Comparison of ENCODE assay signal across 1 cellular context in the genomic region with DNA sequence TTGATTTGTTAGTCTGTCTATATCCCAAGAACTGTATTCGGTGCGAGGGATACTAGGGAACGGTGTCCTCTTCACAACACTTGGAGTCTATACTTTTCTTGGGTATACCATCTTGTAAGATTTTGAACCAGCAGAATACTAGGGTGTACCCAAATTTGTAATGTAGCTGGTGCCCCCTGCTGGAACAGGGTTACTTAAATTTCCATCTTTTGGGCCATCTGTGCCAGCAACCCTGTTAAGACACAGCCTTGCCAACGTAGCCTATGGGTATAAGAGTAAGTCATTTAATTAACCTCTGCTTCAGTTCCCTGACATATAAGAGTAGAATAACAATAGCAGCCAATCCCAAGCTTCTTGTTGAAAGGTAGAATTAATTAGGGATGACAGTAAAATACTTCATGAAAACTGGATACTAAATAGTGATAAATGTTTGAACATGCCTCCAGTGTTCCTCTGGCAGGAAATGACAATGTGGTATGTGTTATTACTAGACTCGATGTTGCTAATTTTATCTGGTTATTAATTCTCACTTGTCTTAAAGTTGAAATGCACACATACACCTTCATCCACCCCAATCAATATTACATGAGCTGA.
TF ChIP-seq lines count a peak whose summit lies in the region.

No MANE protein-coding gene starts in this region.

TF ChIP-seq in HCT116, 20 proteins besides CTCF, POLR2A, EP300 and RAD21 (continued from another document):
- no peak for TF ChIP-seq REST (IDR thresholded peaks at IDR 0.05; ENCODE audit: low read depth)
